ENCODE assay signal across 9 cellular contexts in the genomic region with DNA sequence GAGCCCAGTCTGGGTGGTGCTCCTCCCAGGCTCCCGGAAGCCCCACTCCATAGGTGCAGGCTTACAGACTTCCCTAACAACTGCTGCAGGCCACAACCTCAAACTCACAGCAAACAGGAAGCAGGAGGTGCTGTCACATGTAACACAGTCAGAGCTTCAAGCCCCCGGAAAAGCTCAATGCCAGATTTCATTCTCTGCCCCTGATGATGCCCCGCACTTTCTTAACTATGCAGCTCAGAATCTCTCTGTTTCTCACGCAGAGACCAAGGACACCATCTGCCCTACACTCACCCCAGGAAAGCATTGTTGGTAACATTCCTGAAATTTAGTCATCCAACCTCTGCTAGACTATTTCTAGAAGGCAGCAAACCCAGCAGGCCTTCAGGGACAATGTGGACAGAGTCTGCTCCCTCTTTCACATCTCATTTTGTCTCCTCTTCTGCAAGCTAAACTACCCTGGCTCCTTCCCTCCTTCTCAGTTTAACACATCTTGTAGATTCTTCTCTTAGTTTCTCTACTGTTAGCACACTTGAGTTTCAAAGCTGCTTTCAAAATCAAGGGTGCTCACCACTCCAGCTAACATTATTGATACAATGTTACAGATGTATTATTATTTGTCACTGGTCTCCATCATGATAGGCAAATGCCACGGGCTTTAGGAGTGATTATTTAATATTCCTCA.
DNase-seq lines count a peak whose midpoint lies in the region; ATAC-seq, FAIRE-seq and TF ChIP-seq lines count a peak whose summit lies in the region.
"Had no signal": no experiment of that assay in that cellular context is flagged by ENCODE, and none has a peak within 500 bp of the region (broad histone marks: within the 10 kb centered on the region; RNA-seq: fewer than 3 reads in every experiment).

No MANE protein-coding gene starts in this region.

- no peaks in the 10 kb centered on the region for H3K9me3 ChIP-seq in naive thymus-derived CD4-positive, alpha-beta T cell (ENCODE audit: control insufficient read depth in 2 of 3, low read length in 3 of 3)
- peaks cover 0 to 3% of the 10 kb centered on the region in 2 donors for H3K9me3 ChIP-seq in kidney (ENCODE audit: control insufficient read depth in 1 of 2, low read length in 2 of 2)

- H3K27ac Mint-ChIP-seq in naive thymus-derived CD4-positive, alpha-beta T cell = no peak overlapping the region
- H3K27ac Mint-ChIP-seq: memory B cell had no signal

- H3K36me3 ChIP-seq in naive thymus-derived CD4-positive, alpha-beta T cell (ENCODE audit: control insufficient read depth in 2 of 3, insufficient read depth in 3 of 3, low read length in 3 of 3) = no peaks in the 10 kb centered on the region
- no peaks in the 10 kb centered on the region for H3K36me3 ChIP-seq in kidney (ENCODE audit: control insufficient read depth in 1 of 2, insufficient read depth in 2 of 2, low read length in 2 of 2)

- no peak overlapping the region for H3K9ac ChIP-seq in kidney (ENCODE audit: low read length in 2 of 2)

- H3K9me3 Mint-ChIP-seq in naive thymus-derived CD4-positive, alpha-beta T cell = peaks cover 0 to 6% (median 2%) of the 10 kb centered on the region in 11 donors

- H3K27me3 ChIP-seq in naive thymus-derived CD4-positive, alpha-beta T cell (ENCODE audit: control insufficient read depth in 2 of 2, insufficient read depth in 2 of 2, low read length in 2 of 2) = no peaks in the 10 kb centered on the region

- peak overlapping the region; percentile 22 for H3K4me3 ChIP-seq in naive thymus-derived CD4-positive, alpha-beta T cell (ENCODE audit: low read length)
- no peak overlapping the region for H3K4me3 ChIP-seq in coronary artery
- H3K4me3 ChIP-seq in kidney (ENCODE audit: low read length in 2 of 2) = no peak overlapping the region

- in situ Hi-C loops in KBM-7 (cut with MboI; ENCODE audit: low pct_unique_long_range_greater_than_20kb, low sequenced_read_pairs) = no loop called here

- intact Hi-C loops in naive thymus-derived CD4-positive, alpha-beta T cell (cut with micrococcal nuclease) = loop anchor here in 1 of 2 donors (2.0 kb wide), 1 partner anchor 163 kb away; a partner anchor contains a TSS
- intact Hi-C loops in kidney (cut with DNase I) = no loop called here

- FAIRE-seq in kidney (lab: Jason Lieb, UNC) = no peak

- peak; percentile 43 for DNase-seq in KBM-7
- peak; percentile 99 for DNase-seq in dermis blood vessel endothelial cell
- peak in 5 of 9 donors; percentile 15 to 29 (median 26) for DNase-seq in naive thymus-derived CD4-positive, alpha-beta T cell
- no peak for DNase-seq in coronary artery (ENCODE audit: low spot score)
- no peak for DNase-seq in ecto neural progenitor cell (ENCODE audit: low spot score)
- no peak for DNase-seq in kidney

- H3K4me3 Mint-ChIP-seq in naive thymus-derived CD4-positive, alpha-beta T cell = no peak overlapping the region
- H3K4me3 Mint-ChIP-seq: memory B cell had no signal

- TF ChIP-seq CTCF in coronary artery (IDR thresholded peaks at IDR 0.05) (no peak), kidney (IDR thresholded peaks at IDR 0.05; ENCODE audit: borderline replicate concordance, extremely low read depth, insufficient read depth) (no peak)

- no peaks in the 10 kb centered on the region for H3K4me1 Mint-ChIP-seq in naive thymus-derived CD4-positive, alpha-beta T cell
- H3K4me1 Mint-ChIP-seq: memory B cell had no signal

- ATAC-seq in GM19438 (IDR thresholded peaks at IDR 0.05; ENCODE audit: low read depth, unreplicated experiment) (peak; percentile 79), HG02981 (IDR thresholded peaks at IDR 0.05; ENCODE audit: unreplicated experiment) (no peak)
- ATAC-seq in naive thymus-derived CD4-positive, alpha-beta T cell = peak; percentile 72

- CTCF ChIA-PET in naive thymus-derived CD4-positive, alpha-beta T cell (lab: Charles Lee) = interaction anchor here (0.7 to 2.1 kb wide), 2 partner anchors 11 to 180 kb away, joined by 3 to 4 read pairs; no protein-coding TSS in a partner anchor

- no peak overlapping the region for H3K27ac ChIP-seq in naive thymus-derived CD4-positive, alpha-beta T cell (ENCODE audit: low read depth, low read length)
- H3K27ac ChIP-seq in coronary artery = peak overlapping the region in 1 of 2 donors; percentile 26
- H3K27ac ChIP-seq in kidney (ENCODE audit: low read depth in 2 of 2, low read length in 2 of 2) = no peak overlapping the region

- H3K27me3 Mint-ChIP-seq in naive thymus-derived CD4-positive, alpha-beta T cell = peaks cover 0 to 3% (median 0%) of the 10 kb centered on the region in 5 donors
- H3K27me3 Mint-ChIP-seq: memory B cell had no signal

- POLR2A ChIA-PET in naive thymus-derived CD4-positive, alpha-beta T cell (lab: Charles Lee) = interaction anchor here (1.0 kb wide), 1 partner anchor 160 kb away, joined by 3 read pairs; no protein-coding TSS in a partner anchor

- H3K36me3 Mint-ChIP-seq in naive thymus-derived CD4-positive, alpha-beta T cell = no peaks in the 10 kb centered on the region
- H3K36me3 Mint-ChIP-seq: memory B cell had no signal

- H3K4me1 ChIP-seq in naive thymus-derived CD4-positive, alpha-beta T cell (ENCODE audit: control insufficient read depth in 2 of 2, insufficient read depth in 2 of 2, low read length in 2 of 2) = peaks cover 0 to 8% of the 10 kb centered on the region in 2 donors
- no peaks in the 10 kb centered on the region for H3K4me1 ChIP-seq in kidney (ENCODE audit: control insufficient read depth in 1 of 2, insufficient read depth in 1 of 2, low read depth in 1 of 2, low read length in 2 of 2)

Comparison
In these comparisons a context has a peak if more than half of its experiments do, and no peak if none do; other contexts are left out.
1. DNase-seq: peak in KBM-7 (single experiment), dermis blood vessel endothelial cell (single experiment) and naive thymus-derived CD4-positive, alpha-beta T cell (5 of 9); none in coronary artery (single experiment), ecto neural progenitor cell (single experiment) and kidney (single experiment).